In the genomic region with DNA sequence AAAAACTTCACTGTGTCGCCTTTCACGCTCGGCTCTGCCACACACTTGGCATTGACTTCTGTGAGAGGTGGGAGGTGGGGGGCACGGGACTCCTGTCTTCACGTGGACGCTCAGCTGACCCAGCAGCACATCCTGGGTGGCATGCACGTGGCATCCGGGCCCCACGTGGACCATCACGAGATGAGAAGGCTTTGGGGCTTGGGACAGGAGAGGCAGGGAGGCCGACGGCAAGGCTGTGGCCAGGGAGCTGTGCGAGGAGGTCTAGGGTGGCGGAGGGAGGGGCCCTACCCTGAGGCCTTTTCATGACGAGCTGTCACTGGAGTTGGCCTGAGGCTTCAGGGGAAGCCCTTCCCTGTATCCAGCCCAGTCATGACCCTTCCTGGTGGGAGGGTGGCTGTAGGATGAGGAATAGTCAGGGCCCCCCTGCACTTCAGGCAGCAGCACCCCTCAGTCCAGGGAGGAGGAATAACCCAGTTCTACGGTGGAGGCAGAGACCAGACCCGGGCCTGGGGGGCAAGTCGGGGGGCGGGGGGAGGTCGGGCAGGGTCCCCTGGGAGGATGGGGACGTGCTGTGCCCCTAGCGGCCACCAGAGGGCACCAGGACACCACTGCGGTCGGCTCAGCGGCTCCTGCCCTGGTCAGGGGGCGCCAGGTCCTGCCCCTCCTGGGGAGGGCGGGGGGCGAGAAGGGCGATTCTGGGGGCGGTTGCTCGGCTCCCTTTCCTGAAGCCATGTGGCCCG, we compare ENCODE assay signal across 6 cellular contexts. TPM values are rescaled to one million over a fixed set of nuclear protein-coding genes. Genes with fewer than 3 reads are reported as not detected.
A peak's percentile ranks its signal among the peaks of the same experiment; 100 is the strongest.
DNase-seq lines count a peak whose midpoint lies in the region; ATAC-seq and TF ChIP-seq lines count a peak whose summit lies in the region.

No MANE protein-coding gene starts in this region.

- no TSS peak for BruUV-seq in IMR-90 (replicated peaks; lab: Mats Ljungman, UMichigan)

- peaks cover 2% of the 10 kb centered on the region for H3K4me1 Mint-ChIP-seq in memory B cell

- H3K56ac ChIP-seq in IMR-90 (ENCODE audit: extremely low read depth, insufficient read depth, low read length) = no peak overlapping the region

- H3K4me1 ChIP-seq in IMR-90 (ENCODE audit: control insufficient read depth, insufficient read depth, low read length) = no peaks in the 10 kb centered on the region

- H3K9me3 Mint-ChIP-seq in memory B cell = peaks cover 6% of the 10 kb centered on the region

- DNase-seq in IMR-90 = no peak
- peak; percentile 68 for DNase-seq in activated naive CD4-positive, alpha-beta T cell treated with Interleukin-2 at 50 U/mL for 16 hours
- peak; percentile 72 to 83 for DNase-seq in memory B cell (ENCODE audit: low spot score in 2 of 2)
- no peak for DNase-seq in NOMO-1 treated with dmso at 0.1 percent for 144 hours (lab: John Stamatoyannopoulos, UW; ENCODE audit: unreplicated experiment)

- H3K4me3 Mint-ChIP-seq in memory B cell = no peak overlapping the region

- H3K9me3 ChIP-seq in IMR-90 (ENCODE audit: control insufficient read depth, insufficient read depth, low read length) = no peaks in the 10 kb centered on the region

- H2AK5ac ChIP-seq in IMR-90 (ENCODE audit: low read depth, low read length) = peak overlapping the region; percentile 13; the same call in 1 of the 2 replicates

- H3K79me1 ChIP-seq in IMR-90 (ENCODE audit: low read depth in 1 of 2, low read length in 2 of 2) = no peaks in the 10 kb centered on the region

- H3K27me3 Mint-ChIP-seq in memory B cell = peaks cover 24% of the 10 kb centered on the region

- peak overlapping the region; percentile 87 for H2AFZ ChIP-seq in IMR-90 (replicated peaks; ENCODE audit: low read length, poor library complexity)

- H3K14ac ChIP-seq in IMR-90 (replicated peaks; ENCODE audit: low read depth, low read length) = no peak overlapping the region

- TF ChIP-seq CTCF in 22Rv1 (IDR thresholded peaks at IDR 0.05) = peak; percentile 93
- TF ChIP-seq CTCF in IMR-90 (conservative IDR thresholded peaks at IDR 0.05; ENCODE audit: low read depth, low read length) = peak; percentile 67

- in situ Hi-C loops in IMR-90 (cut with MboI; ENCODE audit: low sequenced_read_pairs) = no loop called here

- no peak overlapping the region for H4K8ac ChIP-seq in IMR-90 (ENCODE audit: low read depth in 2 of 2, low read length in 2 of 2)

- dilution Hi-C loops in IMR-90 (cut with HindIII; ENCODE audit: low sequenced_read_pairs, unreplicated experiment) = no loop called here

- TF ChIP-seq POLR2A in IMR-90 (IDR thresholded peaks at IDR 0.05; ENCODE audit: low read depth, low read length) = peak; percentile 37; the same call in 1 of the 2 replicates

- H3K18ac ChIP-seq in IMR-90 (ENCODE audit: low read depth, low read length) = no peak overlapping the region

- peak overlapping the region; percentile 71; the same call in 1 of the 2 replicates for H3K4me2 ChIP-seq in IMR-90 (ENCODE audit: low read depth, low read length)

- no peak overlapping the region for H2AK9ac ChIP-seq in IMR-90 (replicated peaks; ENCODE audit: low read depth, low read length, poor library complexity)

- H2BK20ac ChIP-seq in IMR-90 (ENCODE audit: low read depth, low read length) = no peak overlapping the region

- no peak overlapping the region for H3K9ac ChIP-seq in IMR-90 (ENCODE audit: low read depth, low read length)

- no peaks in the 10 kb centered on the region; the same call in 1 of the 2 replicates for H4K20me1 ChIP-seq in IMR-90 (ENCODE audit: insufficient read depth, low read length)

- intact Hi-C loops in IMR-90 (cut with micrococcal nuclease) = loop anchor here (1.0 to 5.0 kb wide), 2 partner anchors 79 to 248 kb away; a partner anchor contains a TSS

- ATAC-seq in IMR-90 (ENCODE audit: low read depth) (peak; percentile 97), memory B cell (ENCODE audit: low read depth) (peak; percentile 85), GM21423 (IDR thresholded peaks at IDR 0.05; ENCODE audit: unreplicated experiment) (no peak)

- TF ChIP-seq RAD21 in IMR-90 (IDR thresholded peaks at IDR 0.05; ENCODE audit: low read length) = peak; percentile 71

- no peak overlapping the region for H2BK120ac ChIP-seq in IMR-90 (ENCODE audit: low read depth, low read length)

- CTCF ChIA-PET in IMR-90 (lab: Yijun Ruan, JAX) = interaction anchor here (0.7 to 1.5 kb wide), 7 partner anchors 9 to 79 kb away, joined by 3 to 9 read pairs (median 4); a partner anchor contains a TSS

- POLR2A ChIA-PET in IMR-90 (lab: Charles Lee; ENCODE audit: unreplicated experiment) = no interaction called here

- no peak overlapping the region for H2BK5ac ChIP-seq in IMR-90 (ENCODE audit: low read depth, low read length, poor library complexity, severe bottlenecking)

- WGBS in IMR-90 (ENCODE audit: extremely low coverage in 2 of 2, insufficient read length in 1 of 2), 2 experiments = 14% methylated on average over 7 of the region's 32 CpGs; no CpG with 5 or more reads in 1 of the 2 experiments

- no peak overlapping the region for H3K4ac ChIP-seq in IMR-90 (ENCODE audit: low read depth, low read length)

- H3K36me3 ChIP-seq in IMR-90 (ENCODE audit: control insufficient read depth, insufficient read depth, low read length) = no peaks in the 10 kb centered on the region

- H3K9me1 ChIP-seq in IMR-90 (ENCODE audit: insufficient read depth, low read length) = no peaks in the 10 kb centered on the region

- no peak overlapping the region for H3K27ac Mint-ChIP-seq in memory B cell

- no peak overlapping the region for H3K4me3 ChIP-seq in IMR-90 (ENCODE audit: insufficient read depth, low read depth, low read length)

- H3K36me3 Mint-ChIP-seq in memory B cell = peaks cover 4% of the 10 kb centered on the region

- H4K91ac ChIP-seq in IMR-90 (ENCODE audit: insufficient read depth, low read depth, low read length) = no peak overlapping the region

- no peak overlapping the region for H2BK15ac ChIP-seq in IMR-90 (ENCODE audit: low read depth, low read length)

- no peak overlapping the region for H3K27ac ChIP-seq in 22Rv1
- H3K27ac ChIP-seq in IMR-90 (ENCODE audit: insufficient read depth, low read length) = no peak overlapping the region

- no peak overlapping the region for H4K5ac ChIP-seq in IMR-90 (ENCODE audit: low read depth, low read length)

- H3K27me3 ChIP-seq in IMR-90 (ENCODE audit: control insufficient read depth, insufficient read depth, low read length) = peaks cover 5% of the 10 kb centered on the region; the same call in 1 of the 2 replicates

- H3K23ac ChIP-seq in IMR-90 (ENCODE audit: low read depth, low read length) = no peak overlapping the region

TF ChIP-seq in IMR-90, 13 proteins besides CTCF, POLR2A, EP300 and RAD21:
- TF ChIP-seq MAZ (IDR thresholded peaks at IDR 0.05; ENCODE audit: borderline replicate concordance, low read depth, low read length) = peak; percentile 17; the same call in 1 of the 2 replicates
- no peak for TF ChIP-seq RCOR1 (IDR thresholded peaks at IDR 0.05; ENCODE audit: insufficient replicate concordance, low read length)
- TF ChIP-seq CHD1 (IDR thresholded peaks at IDR 0.05; ENCODE audit: low read depth, low read length) = no peak
- peak; percentile 40 for TF ChIP-seq SMC3 (IDR thresholded peaks at IDR 0.05; ENCODE audit: low read depth, low read length)

RNA-seq across cellular contexts. Expression of a gene that starts 2.0 kb away (rescaled TPM):
- not detected in 2 replicates for total RNA-seq in IMR-90 (2012; rRNA removed)
- polyA plus RNA-seq in IMR-90 (2012; rRNA removed) = not detected in 2 replicates
- not detected in 2 replicates for polyA plus RNA-seq in IMR-90 (2012; cell fraction: cytosol; rRNA removed)
- 0.02 and 0.03 TPM in 2 replicates for polyA plus RNA-seq in IMR-90 (2012; cell fraction: nucleus; rRNA removed; ENCODE audit: low replicate concordance)

RNA-seq across cellular contexts. Expression of a gene that starts 16.0 kb away (rescaled TPM):
- 1.4 and 3.1 TPM in 2 replicates for total RNA-seq in IMR-90 (2012; rRNA removed)
- polyA plus RNA-seq in IMR-90 (2012; rRNA removed) = 11.7 and 18.9 TPM in 2 replicates
- 21.4 and 27.9 TPM in 2 replicates for polyA plus RNA-seq in IMR-90 (2012; cell fraction: cytosol; rRNA removed)
- polyA plus RNA-seq in IMR-90 (2012; cell fraction: nucleus; rRNA removed; ENCODE audit: low replicate concordance) = 217 and 369 TPM in 2 replicates

RNA-seq across cellular contexts. Expression of a gene that starts 17.6 kb away (rescaled TPM):
- 0.28 and 0.54 TPM in 2 replicates for total RNA-seq in IMR-90 (2012; rRNA removed)
- polyA plus RNA-seq in IMR-90 (2012; rRNA removed) = 2.1 and 2.3 TPM in 2 replicates
- 0.66 and 1.7 TPM in 2 replicates for polyA plus RNA-seq in IMR-90 (2012; cell fraction: cytosol; rRNA removed)
- polyA plus RNA-seq in IMR-90 (2012; cell fraction: nucleus; rRNA removed; ENCODE audit: low replicate concordance) = 8.1 and 24.8 TPM in 2 replicates

RNA-seq across cellular contexts. Expression of a gene that starts 23.5 kb away (rescaled TPM):
- 3.4 and 3.6 TPM in 2 replicates for total RNA-seq in IMR-90 (2012; rRNA removed)
- polyA plus RNA-seq in IMR-90 (2012; rRNA removed) = 41.0 and 50.7 TPM in 2 replicates
- 14.1 and 16.5 TPM in 2 replicates for polyA plus RNA-seq in IMR-90 (2012; cell fraction: cytosol; rRNA removed)
- 305 and 1,032 TPM in 2 replicates for polyA plus RNA-seq in IMR-90 (2012; cell fraction: nucleus; rRNA removed; ENCODE audit: low replicate concordance)

RNA-seq across cellular contexts. Expression of a gene that starts 24.9 kb away (rescaled TPM):
- total RNA-seq in IMR-90 (2012; rRNA removed) = 105 and 106 TPM in 2 replicates
- polyA plus RNA-seq in IMR-90 (2012; rRNA removed) = 74.2 and 75.7 TPM in 2 replicates
- 54.0 and 63.6 TPM in 2 replicates for polyA plus RNA-seq in IMR-90 (2012; cell fraction: cytosol; rRNA removed)
- polyA plus RNA-seq in IMR-90 (2012; cell fraction: nucleus; rRNA removed; ENCODE audit: low replicate concordance) = 86.7 and 138 TPM in 2 replicates

Comparison
In these comparisons a context has a peak if more than half of its experiments do, and no peak if none do; other contexts are left out.
1. DNase-seq: peak in activated naive CD4-positive, alpha-beta T cell treated with Interleukin-2 at 50 U/mL for 16 hours (single experiment) and memory B cell (2 of 2); none in IMR-90 (single experiment) and NOMO-1 treated with dmso at 0.1 percent for 144 hours (single experiment).